ENCODE assay signal across 8 cellular contexts in genomic region chr2:189698020-189698887, GRCh38. TPM values are rescaled to one million over a fixed set of nuclear protein-coding genes. Genes with fewer than 3 reads are reported as not detected.
DNase-seq lines count a peak whose midpoint lies in the region; ATAC-seq and TF ChIP-seq lines count a peak whose summit lies in the region.

No MANE protein-coding gene starts in this region.

- no peak overlapping the region for H2AK9ac ChIP-seq in IMR-90 (replicated peaks; ENCODE audit: low read depth, low read length, poor library complexity)

- peak; percentile 31 for TF ChIP-seq RAD21 in IMR-90 (IDR thresholded peaks at IDR 0.05; ENCODE audit: low read length)

- no peak overlapping the region for H2AFZ ChIP-seq in IMR-90 (replicated peaks; ENCODE audit: low read length, poor library complexity)

- in situ Hi-C loops in IMR-90 (cut with MboI; ENCODE audit: low sequenced_read_pairs) = no loop called here

- H3K9ac ChIP-seq in IMR-90 (ENCODE audit: low read depth, low read length) = no peak overlapping the region

- no peak overlapping the region for H2BK5ac ChIP-seq in IMR-90 (ENCODE audit: low read depth, low read length, poor library complexity, severe bottlenecking)

- H2AK5ac ChIP-seq in IMR-90 (ENCODE audit: low read depth, low read length) = no peak overlapping the region

- no peak overlapping the region for H3K23ac ChIP-seq in IMR-90 (ENCODE audit: low read depth, low read length)

- DNase-seq in BE2C (peak; percentile 35), IMR-90 (peak; percentile 48), T-helper 1 cell (peak in 4 of 5 donors; percentile 7 to 57 (median 28)), lung (ENCODE audit: low spot score) (no peak), MG63 (no peak), ureter (ENCODE audit: low spot score) (no peak)
- DNase-seq in effector CD4-positive, alpha-beta T cell = peak; percentile 39

- no peaks in the 10 kb centered on the region for H3K36me3 ChIP-seq in BE2C
- H3K36me3 ChIP-seq in IMR-90 (ENCODE audit: control insufficient read depth, insufficient read depth, low read length) = no peaks in the 10 kb centered on the region
- H3K36me3 ChIP-seq in lung (ENCODE audit: control insufficient read depth in 2 of 2, insufficient read depth in 2 of 2, low read length in 2 of 2) = no peaks in the 10 kb centered on the region
- no peaks in the 10 kb centered on the region for H3K36me3 ChIP-seq in MG63

- no peak overlapping the region for H2BK120ac ChIP-seq in IMR-90 (ENCODE audit: low read depth, low read length)

- intact Hi-C loops in IMR-90 (cut with micrococcal nuclease) = loop anchor here (2.0 kb wide), 1 partner anchor 37 kb away; the partner anchor contains the start of gene ASNSD1

- ATAC-seq in IMR-90 (ENCODE audit: low read depth) = peak; percentile 57
- no peak for ATAC-seq in lung (ENCODE audit: insufficient read depth, low FRiP score)

- no peaks in the 10 kb centered on the region for H3K79me1 ChIP-seq in IMR-90 (ENCODE audit: low read depth in 1 of 2, low read length in 2 of 2)

- H3K18ac ChIP-seq in IMR-90 (ENCODE audit: low read depth, low read length) = no peak overlapping the region

- H2BK20ac ChIP-seq in IMR-90 (ENCODE audit: low read depth, low read length) = no peak overlapping the region

- peak; percentile 58 for TF ChIP-seq CTCF in BE2C (IDR thresholded peaks at IDR 0.05; ENCODE audit: low read depth, low read length)
- peak; percentile 6; the same call in 1 of the 2 replicates for TF ChIP-seq CTCF in GM12874 (IDR thresholded peaks at IDR 0.05; ENCODE audit: insufficient read depth, low read depth, low read length)
- TF ChIP-seq CTCF in IMR-90 (conservative IDR thresholded peaks at IDR 0.05; ENCODE audit: low read depth, low read length) = peak; percentile 53
- peak; percentile 11 for TF ChIP-seq CTCF in lung (IDR thresholded peaks at IDR 0.05; ENCODE audit: control extremely low read depth, extremely low read depth)

- no CpG with 5 or more reads among the region's 6 CpGs for WGBS in IMR-90 (ENCODE audit: extremely low coverage in 2 of 2, insufficient read length in 1 of 2), 2 experiments
- 42 to 45% methylated on average over 6 of the region's 6 CpGs for WGBS in lung, 2 donors

- no peaks in the 10 kb centered on the region for H3K9me3 ChIP-seq in BE2C
- no peaks in the 10 kb centered on the region for H3K9me3 ChIP-seq in IMR-90 (ENCODE audit: control insufficient read depth, insufficient read depth, low read length)
- no peaks in the 10 kb centered on the region for H3K9me3 ChIP-seq in lung (ENCODE audit: control insufficient read depth in 2 of 2, insufficient read depth in 1 of 2, low read length in 1 of 2)
- no peaks in the 10 kb centered on the region for H3K9me3 ChIP-seq in MG63

- CTCF ChIA-PET in IMR-90 (lab: Yijun Ruan, JAX) = interaction anchor here (0.7 to 1.0 kb wide), 2 partner anchors 38 to 48 kb away, joined by 3 read pairs; no protein-coding TSS in a partner anchor

- H3K14ac ChIP-seq in IMR-90 (replicated peaks; ENCODE audit: low read depth, low read length) = no peak overlapping the region

- no peak for TF ChIP-seq POLR2A in IMR-90 (IDR thresholded peaks at IDR 0.05; ENCODE audit: low read depth, low read length)

- dilution Hi-C loops in IMR-90 (cut with HindIII; ENCODE audit: low sequenced_read_pairs, unreplicated experiment) = no loop called here

- H3K27me3 ChIP-seq in BE2C = no peaks in the 10 kb centered on the region
- H3K27me3 ChIP-seq in IMR-90 (ENCODE audit: control insufficient read depth, insufficient read depth, low read length) = no peaks in the 10 kb centered on the region
- H3K27me3 ChIP-seq in lung (ENCODE audit: control insufficient read depth, insufficient read depth) = no peaks in the 10 kb centered on the region
- H3K27me3 ChIP-seq in MG63 = no peaks in the 10 kb centered on the region

- no peak overlapping the region for H4K8ac ChIP-seq in IMR-90 (ENCODE audit: low read depth in 2 of 2, low read length in 2 of 2)

- no peak overlapping the region for H4K5ac ChIP-seq in IMR-90 (ENCODE audit: low read depth, low read length)

- no peak overlapping the region for H3K27ac ChIP-seq in IMR-90 (ENCODE audit: insufficient read depth, low read length)
- H3K27ac ChIP-seq in lung (ENCODE audit: low read depth in 1 of 2, low read length in 1 of 2) = no peak overlapping the region

- H3K4me2 ChIP-seq in IMR-90 (ENCODE audit: low read depth, low read length) = no peak overlapping the region

- H3K4me1 ChIP-seq in BE2C (no peaks in the 10 kb centered on the region), IMR-90 (ENCODE audit: control insufficient read depth, insufficient read depth, low read length) (no peaks in the 10 kb centered on the region), lung (ENCODE audit: control insufficient read depth in 2 of 2, insufficient read depth in 2 of 2, low read length in 2 of 2) (no peaks in the 10 kb centered on the region)

- no peak overlapping the region for H3K56ac ChIP-seq in IMR-90 (ENCODE audit: extremely low read depth, insufficient read depth, low read length)

- H3K4me3 ChIP-seq in BE2C (ENCODE audit: low read depth, low read length) = no peak overlapping the region
- H3K4me3 ChIP-seq in IMR-90 (ENCODE audit: insufficient read depth, low read depth, low read length) = no peak overlapping the region
- H3K4me3 ChIP-seq in lung = no peak overlapping the region
- H3K4me3 ChIP-seq in MG63 = no peak overlapping the region

- POLR2A ChIA-PET in IMR-90 (lab: Charles Lee; ENCODE audit: unreplicated experiment) = no interaction called here

- H2BK15ac ChIP-seq in IMR-90 (ENCODE audit: low read depth, low read length) = no peak overlapping the region

- no peak overlapping the region for H3K4ac ChIP-seq in IMR-90 (ENCODE audit: low read depth, low read length)

- H4K20me1 ChIP-seq in IMR-90 (ENCODE audit: insufficient read depth, low read length) = no peaks in the 10 kb centered on the region

- BruUV-seq in IMR-90 (replicated peaks; lab: Mats Ljungman, UMichigan) = no TSS peak

- no peaks in the 10 kb centered on the region for H3K9me1 ChIP-seq in IMR-90 (ENCODE audit: insufficient read depth, low read length)

- H4K91ac ChIP-seq in IMR-90 (ENCODE audit: insufficient read depth, low read depth, low read length) = no peak overlapping the region

TF ChIP-seq in IMR-90, 13 proteins besides CTCF, POLR2A, EP300 and RAD21:
- TF ChIP-seq SMC3 (IDR thresholded peaks at IDR 0.05; ENCODE audit: low read depth, low read length) (peak; percentile 64), MAFK (IDR thresholded peaks at IDR 0.05; ENCODE audit: low read depth, low read length) (no peak), CEBPB (IDR thresholded peaks at IDR 0.05; ENCODE audit: low read depth, low read length) (peak; percentile 16; the same call in 1 of the 2 replicates)

RNA-seq across cellular contexts. Expression of gene ANKAR, which starts 23.8 kb away (rescaled TPM):
- 1.1 TPM for polyA plus RNA-seq in BE2C (2012; ENCODE audit: insufficient read depth, insufficient read length, low read depth)
- 2.2 and 4.4 TPM in 2 replicates for total RNA-seq in IMR-90 (2012; rRNA removed)
- polyA plus RNA-seq in IMR-90 (2012; rRNA removed) = 0.96 and 1.1 TPM in 2 replicates
- polyA plus RNA-seq in IMR-90 (2012; cell fraction: cytosol; rRNA removed) = 0.25 and 0.53 TPM in 2 replicates
- 0.66 and 3.6 TPM in 2 replicates for polyA plus RNA-seq in IMR-90 (2012; cell fraction: nucleus; rRNA removed; ENCODE audit: low replicate concordance)
- 10 to 100 TPM in 1 of 2 donors, 1 to 10 TPM in 1; 8.0 to 39.2 TPM for total RNA-seq in lung
- 1 to 10 TPM in 1 of 2 donors, under 1 TPM in 1; 0.95 to 4.0 TPM for polyA plus RNA-seq in lung
- 0.17 and 3.9 TPM in 2 replicates for total RNA-seq in MG63 (2014; rRNA removed; shearing (Covaris generic); ENCODE audit: low replicate concordance)
- total RNA-seq in ureter = 18.7 TPM

RNA-seq across cellular contexts. Expression of gene ASNSD1, which starts 37.0 kb away (rescaled TPM):
- 82.4 TPM for polyA plus RNA-seq in BE2C (2012; ENCODE audit: insufficient read depth, insufficient read length, low read depth)
- total RNA-seq in IMR-90 (2012; rRNA removed) = 35.7 and 67.5 TPM in 2 replicates
- polyA plus RNA-seq in IMR-90 (2012; rRNA removed) = 20.0 and 29.1 TPM in 2 replicates
- 8.7 and 10.1 TPM in 2 replicates for polyA plus RNA-seq in IMR-90 (2012; cell fraction: cytosol; rRNA removed)
- polyA plus RNA-seq in IMR-90 (2012; cell fraction: nucleus; rRNA removed; ENCODE audit: low replicate concordance) = 3.1 and 9.5 TPM in 2 replicates
- total RNA-seq in lung = 10 to 100 TPM; 28.0 to 55.8 TPM
- polyA plus RNA-seq in lung = 10 to 100 TPM; 28.7 to 31.4 TPM
- total RNA-seq in MG63 (2014; rRNA removed; shearing (Covaris generic); ENCODE audit: low replicate concordance) = 49.5 and 151 TPM in 2 replicates
- total RNA-seq in ureter = 32.1 TPM

Comparison
In these comparisons a context has a peak if more than half of its experiments do, and no peak if none do; other contexts are left out.
1. DNase-seq: peak in BE2C (single experiment), IMR-90 (single experiment), T-helper 1 cell (4 of 5) and effector CD4-positive, alpha-beta T cell (single experiment); none in lung (single experiment), MG63 (single experiment) and ureter (single experiment).
2. CTCF ChIP-seq: peak in every context shown above with its lines; median percentile 58 in BE2C; 53 in IMR-90; 11 in lung; 6 in GM12874.